Comparison of ENCODE assay signal across 15 cellular contexts in the genomic region with DNA sequence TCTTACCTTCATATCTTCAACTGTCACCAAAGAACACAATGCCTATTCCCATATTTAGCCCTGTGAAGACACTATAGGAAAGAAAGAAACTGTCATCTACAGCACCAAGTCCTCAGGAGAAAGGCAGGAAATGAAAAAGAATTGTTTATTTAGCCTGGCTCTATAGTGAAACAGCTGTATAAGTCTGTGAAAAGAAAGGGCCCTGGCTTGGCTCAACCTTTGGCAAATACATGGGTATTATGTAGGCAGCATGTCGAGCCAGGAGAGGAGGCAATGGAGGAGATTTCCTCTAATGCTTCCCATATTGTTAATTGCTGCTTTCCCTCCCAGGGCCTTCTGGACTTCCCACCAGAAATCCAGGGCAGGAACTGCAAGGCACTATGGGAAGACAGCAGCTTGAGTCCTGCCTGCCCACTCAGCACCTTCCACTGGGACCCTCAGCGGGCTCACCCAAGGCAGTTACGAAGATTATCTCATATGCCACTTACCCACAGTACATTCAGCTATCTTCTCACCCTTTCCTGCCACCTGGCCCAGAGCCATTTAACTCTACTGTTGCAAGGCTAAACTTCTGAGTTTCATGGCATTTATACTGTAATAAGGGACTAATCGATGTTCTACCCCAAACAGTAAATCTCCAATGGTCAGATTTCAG. TPM values are rescaled to one million over a fixed set of nuclear protein-coding genes. Genes with fewer than 3 reads are reported as not detected.
"Had no signal": no experiment of that assay in that cellular context is flagged by ENCODE, and none has a peak within 500 bp of the region (broad histone marks: within the 10 kb centered on the region; RNA-seq: fewer than 3 reads in every experiment).

No MANE protein-coding gene starts in this region.

- H3K4me3 ChIP-seq: lung, mucosa of descending colon, prostate gland had no signal

- H3K27ac ChIP-seq: foreskin keratinocyte, prostate gland had no signal

- H3K36me3 ChIP-seq: prostate gland had no signal

- DNase-seq: activated B cell treated with CpG ODN at 0.5 μM for 24 hours; activated CD4-positive, alpha-beta T cell treated with anti-CD3 and anti-CD28 coated beads, Interleukin-2, amount 10 ng/mL, durations not matched to agents 7 days and 5 days; activated CD8-positive, alpha-beta memory T cell treated with anti-CD3 and anti-CD28 coated beads for 24 hours; activated naive CD4-positive, alpha-beta T cell treated with Interleukin-2 at 50 U/mL for 16 hours; central memory CD4-positive, alpha-beta T cell; cortex of kidney; foreskin keratinocyte; mucosa of descending colon; occipital lobe; stimulated activated CD4-positive, alpha-beta T cell treated with anti-CD3 and anti-CD28 coated beads, Interleukin-2, amount 100 ng/mL, for 48 hours; stimulated activated naive CD4-positive, alpha-beta T cell treated with Interleukin-2 at 50 U/mL for 16 hours; T-helper 2 cell had no signal

- H3K4me1 ChIP-seq: prostate gland had no signal

- H3K27me3 ChIP-seq: foreskin keratinocyte had no signal

- ATAC-seq: foreskin keratinocyte; mucosa of descending colon; natural killer cell treated with Interleukin-12 subunit alpha and Interleukin-12 subunit beta and Interleukin-15 and Interleukin-18, amount 100 ng/mL, for 72 hours had no signal

- H3K9me3 ChIP-seq: mucosa of descending colon, prostate gland had no signal

RNA-seq across cellular contexts. Expression of a gene that starts 30.1 kb away (rescaled TPM):
- total RNA-seq: natural killer cell treated with Interleukin-12 subunit alpha and Interleukin-12 subunit beta and Interleukin-15 and Interleukin-18, amount 100 ng/mL, for 72 hours had no signal
